1 cellular context compared by ENCODE assay signal in the genomic region with DNA sequence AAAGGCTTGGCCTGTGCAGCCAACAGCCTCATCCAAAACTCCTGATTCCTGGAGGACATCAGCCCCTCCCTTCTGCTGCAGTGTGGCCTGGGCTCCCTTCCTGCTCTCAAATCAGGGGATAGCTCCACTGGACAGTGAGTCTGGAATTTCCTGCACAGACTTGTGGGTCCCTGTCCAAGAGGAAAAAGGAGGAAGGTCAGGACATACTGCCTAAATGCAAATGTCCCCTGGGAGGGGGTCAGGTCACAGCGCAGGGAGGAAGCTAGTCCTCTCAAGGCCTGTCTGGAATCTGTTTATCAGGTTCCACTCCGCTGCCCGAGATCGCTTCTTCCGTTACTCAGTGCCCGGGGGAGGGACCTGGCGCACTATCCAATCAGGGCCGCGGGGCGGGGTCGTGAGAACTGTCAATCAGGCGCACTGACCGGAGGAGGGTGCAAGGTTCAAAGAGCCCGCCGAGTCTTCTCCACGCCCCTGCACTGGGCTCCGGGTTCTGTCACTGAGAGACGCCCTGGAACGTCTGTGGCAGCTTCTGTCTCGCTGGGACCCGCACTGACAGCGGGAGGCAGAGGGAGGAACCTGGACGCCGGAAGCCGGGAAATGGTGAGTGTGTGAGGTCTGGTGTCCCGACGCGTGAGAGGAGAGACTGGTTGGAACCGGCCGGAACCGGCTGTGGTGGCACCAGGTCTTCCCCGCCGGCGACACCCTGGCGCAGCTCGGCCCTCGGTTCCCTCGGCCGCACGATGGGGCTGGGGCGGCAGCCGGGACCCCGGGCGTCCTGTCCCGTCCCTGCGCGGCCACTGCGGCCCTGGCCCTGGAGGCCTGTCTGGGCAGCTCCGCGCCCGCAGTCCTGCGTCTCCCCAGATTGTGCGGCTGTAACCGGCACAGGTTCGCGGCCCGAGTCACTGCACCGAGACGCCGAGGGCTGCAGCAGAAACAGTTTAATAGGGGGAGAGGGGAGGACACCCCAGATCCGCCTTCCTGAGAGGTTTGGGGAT.
TF ChIP-seq lines count a peak whose summit lies in the region.

A gene (plus strand): TSS at position 404 of the 995 bp plus-strand sequence. CDS start 194 bp downstream, at position 598.

TF ChIP-seq in K562, 482 proteins besides CTCF, POLR2A, EP300 and RAD21 (continued from another document and continues in another):
- TF ChIP-seq, protein P1, sequence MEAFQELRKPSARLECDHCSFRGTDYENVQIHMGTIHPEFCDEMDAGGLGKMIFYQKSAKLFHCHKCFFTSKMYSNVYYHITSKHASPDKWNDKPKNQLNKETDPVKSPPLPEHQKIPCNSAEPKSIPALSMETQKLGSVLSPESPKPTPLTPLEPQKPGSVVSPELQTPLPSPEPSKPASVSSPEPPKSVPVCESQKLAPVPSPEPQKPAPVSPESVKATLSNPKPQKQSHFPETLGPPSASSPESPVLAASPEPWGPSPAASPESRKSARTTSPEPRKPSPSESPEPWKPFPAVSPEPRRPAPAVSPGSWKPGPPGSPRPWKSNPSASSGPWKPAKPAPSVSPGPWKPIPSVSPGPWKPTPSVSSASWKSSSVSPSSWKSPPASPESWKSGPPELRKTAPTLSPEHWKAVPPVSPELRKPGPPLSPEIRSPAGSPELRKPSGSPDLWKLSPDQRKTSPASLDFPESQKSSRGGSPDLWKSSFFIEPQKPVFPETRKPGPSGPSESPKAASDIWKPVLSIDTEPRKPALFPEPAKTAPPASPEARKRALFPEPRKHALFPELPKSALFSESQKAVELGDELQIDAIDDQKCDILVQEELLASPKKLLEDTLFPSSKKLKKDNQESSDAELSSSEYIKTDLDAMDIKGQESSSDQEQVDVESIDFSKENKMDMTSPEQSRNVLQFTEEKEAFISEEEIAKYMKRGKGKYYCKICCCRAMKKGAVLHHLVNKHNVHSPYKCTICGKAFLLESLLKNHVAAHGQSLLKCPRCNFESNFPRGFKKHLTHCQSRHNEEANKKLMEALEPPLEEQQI (IDR thresholded peaks at IDR 0.05) = 0 out of 2 replicates have a peak, but pooled peaks have one; percentile 49
- TF ChIP-seq, protein P2, sequence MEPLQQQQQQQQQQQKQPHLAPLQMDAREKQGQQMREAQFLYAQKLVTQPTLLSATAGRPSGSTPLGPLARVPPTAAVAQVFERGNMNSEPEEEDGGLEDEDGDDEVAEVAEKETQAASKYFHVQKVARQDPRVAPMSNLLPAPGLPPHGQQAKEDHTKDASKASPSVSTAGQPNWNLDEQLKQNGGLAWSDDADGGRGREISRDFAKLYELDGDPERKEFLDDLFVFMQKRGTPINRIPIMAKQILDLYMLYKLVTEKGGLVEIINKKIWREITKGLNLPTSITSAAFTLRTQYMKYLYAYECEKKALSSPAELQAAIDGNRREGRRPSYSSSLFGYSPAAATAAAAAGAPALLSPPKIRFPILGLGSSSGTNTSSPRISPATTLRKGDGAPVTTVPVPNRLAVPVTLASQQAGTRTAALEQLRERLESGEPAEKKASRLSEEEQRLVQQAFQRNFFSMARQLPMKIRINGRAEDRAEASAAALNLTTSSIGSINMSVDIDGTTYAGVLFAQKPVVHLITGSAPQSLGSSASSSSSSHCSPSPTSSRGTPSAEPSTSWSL (CRISPR knock-in tag; IDR thresholded peaks at IDR 0.05; ENCODE audit: borderline replicate concordance) = no peak
- TF ChIP-seq ZNF785 (CRISPR knock-in tag; IDR thresholded peaks at IDR 0.05) (no peak), ZNF347 (CRISPR knock-in tag; IDR thresholded peaks at IDR 0.05; ENCODE audit: low read depth) (no peak), ZFPM2 (CRISPR knock-in tag; IDR thresholded peaks at IDR 0.05) (no peak), DPF2 (IDR thresholded peaks at IDR 0.05) (no peak; the same call in none of the 2 replicates), PTBP1 (IDR thresholded peaks at IDR 0.05; ENCODE audit: low read depth, low read length) (no peak), NR1H2 (CRISPR knock-in tag; IDR thresholded peaks at IDR 0.05) (no peak), RBM34 (IDR thresholded peaks at IDR 0.05; ENCODE audit: borderline replicate concordance, insufficient read depth, low read length) (no peak), BCL6 (CRISPR knock-in tag; IDR thresholded peaks at IDR 0.05) (no peak), SAP30 (IDR thresholded peaks at IDR 0.05; ENCODE audit: borderline replicate concordance, insufficient read depth, low read depth, low read length, poor library complexity, severe bottlenecking) (peak; percentile 92), STAT5B (CRISPR knock-in tag; IDR thresholded peaks at IDR 0.05) (no peak), ATF7 (IDR thresholded peaks at IDR 0.05) (peak; percentile 69), KDM1A (IDR thresholded peaks at IDR 0.05) (no peak), PRMT5 (CRISPR knock-in tag; IDR thresholded peaks at IDR 0.05) (no peak), HEY1 (CRISPR knock-in tag; IDR thresholded peaks at IDR 0.05; ENCODE audit: borderline replicate concordance) (no peak), HDAC6 (IDR thresholded peaks at IDR 0.05; ENCODE audit: low read depth, low read length) (no peak), L3MBTL2 (IDR thresholded peaks at IDR 0.05) (peak; percentile 89), SRSF1 (IDR thresholded peaks at IDR 0.05; ENCODE audit: low read depth, low read length) (no peak), CEBPB (tag; IDR thresholded peaks at IDR 0.05) (no peak), BMI1 (IDR thresholded peaks at IDR 0.05; ENCODE audit: low read length) (no peak), KAT8 (IDR thresholded peaks at IDR 0.05; ENCODE audit: low read depth) (no peak), NFATC3 (IDR thresholded peaks at IDR 0.05) (no peak), CAMTA2 (CRISPR knock-in tag; conservative IDR thresholded peaks at IDR 0.05) (no peak), SMARCE1 (IDR thresholded peaks at IDR 0.05) (peak; percentile 46; the same call in 1 of the 2 replicates), KDM4B (IDR thresholded peaks at IDR 0.05; ENCODE audit: borderline replicate concordance in 2 of 2, low read depth in 1 of 2) (peak in 1 of 2 experiments; percentile 47; a peak in 1 of 4 replicates), HNRNPLL (IDR thresholded peaks at IDR 0.05; ENCODE audit: low read depth, low read length, poor library complexity, severe bottlenecking) (peak; percentile 42), SRSF3 (IDR thresholded peaks at IDR 0.05; ENCODE audit: insufficient read depth, low read length) (no peak), TCF7 (IDR thresholded peaks at IDR 0.05; ENCODE audit: borderline replicate concordance) (peak; percentile 99), TEAD1 (CRISPR knock-in tag; IDR thresholded peaks at IDR 0.05) (peak in 1 of 2 experiments; percentile 15; a peak in 1 of 4 replicates), ZNF274 (IDR thresholded peaks at IDR 0.05; ENCODE audit: borderline replicate concordance, low read depth, low read length) (no peak), KAT7 (CRISPR knock-in tag; IDR thresholded peaks at IDR 0.05; ENCODE audit: borderline replicate concordance) (no peak; the same call in 1 of the 2 replicates), STAG1 (CRISPR knock-in tag; IDR thresholded peaks at IDR 0.05; ENCODE audit: borderline replicate concordance) (no peak), ZNF24 (IDR thresholded peaks at IDR 0.05) (no peak), YY1 (IDR thresholded peaks at IDR 0.05; ENCODE audit: borderline replicate concordance in 1 of 3, control insufficient read depth in 1 of 3, extremely low read depth in 1 of 3, insufficient read depth in 3 of 3, insufficient read length in 1 of 3, insufficient replicate concordance in 2 of 3, low read depth in 1 of 3, low read length in 2 of 3) (peak in 1 of 3 experiments; percentile 21)
- TF ChIP-seq, protein P3, sequence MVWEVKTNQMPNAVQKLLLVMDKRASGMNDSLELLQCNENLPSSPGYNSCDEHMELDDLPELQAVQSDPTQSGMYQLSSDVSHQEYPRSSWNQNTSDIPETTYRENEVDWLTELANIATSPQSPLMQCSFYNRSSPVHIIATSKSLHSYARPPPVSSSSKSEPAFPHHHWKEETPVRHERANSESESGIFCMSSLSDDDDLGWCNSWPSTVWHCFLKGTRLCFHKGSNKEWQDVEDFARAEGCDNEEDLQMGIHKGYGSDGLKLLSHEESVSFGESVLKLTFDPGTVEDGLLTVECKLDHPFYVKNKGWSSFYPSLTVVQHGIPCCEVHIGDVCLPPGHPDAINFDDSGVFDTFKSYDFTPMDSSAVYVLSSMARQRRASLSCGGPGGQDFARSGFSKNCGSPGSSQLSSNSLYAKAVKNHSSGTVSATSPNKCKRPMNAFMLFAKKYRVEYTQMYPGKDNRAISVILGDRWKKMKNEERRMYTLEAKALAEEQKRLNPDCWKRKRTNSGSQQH (CRISPR knock-in tag; IDR thresholded peaks at IDR 0.05) = peak; percentile 72; the same call in 1 of the 2 replicates
- TF ChIP-seq, protein P4, sequence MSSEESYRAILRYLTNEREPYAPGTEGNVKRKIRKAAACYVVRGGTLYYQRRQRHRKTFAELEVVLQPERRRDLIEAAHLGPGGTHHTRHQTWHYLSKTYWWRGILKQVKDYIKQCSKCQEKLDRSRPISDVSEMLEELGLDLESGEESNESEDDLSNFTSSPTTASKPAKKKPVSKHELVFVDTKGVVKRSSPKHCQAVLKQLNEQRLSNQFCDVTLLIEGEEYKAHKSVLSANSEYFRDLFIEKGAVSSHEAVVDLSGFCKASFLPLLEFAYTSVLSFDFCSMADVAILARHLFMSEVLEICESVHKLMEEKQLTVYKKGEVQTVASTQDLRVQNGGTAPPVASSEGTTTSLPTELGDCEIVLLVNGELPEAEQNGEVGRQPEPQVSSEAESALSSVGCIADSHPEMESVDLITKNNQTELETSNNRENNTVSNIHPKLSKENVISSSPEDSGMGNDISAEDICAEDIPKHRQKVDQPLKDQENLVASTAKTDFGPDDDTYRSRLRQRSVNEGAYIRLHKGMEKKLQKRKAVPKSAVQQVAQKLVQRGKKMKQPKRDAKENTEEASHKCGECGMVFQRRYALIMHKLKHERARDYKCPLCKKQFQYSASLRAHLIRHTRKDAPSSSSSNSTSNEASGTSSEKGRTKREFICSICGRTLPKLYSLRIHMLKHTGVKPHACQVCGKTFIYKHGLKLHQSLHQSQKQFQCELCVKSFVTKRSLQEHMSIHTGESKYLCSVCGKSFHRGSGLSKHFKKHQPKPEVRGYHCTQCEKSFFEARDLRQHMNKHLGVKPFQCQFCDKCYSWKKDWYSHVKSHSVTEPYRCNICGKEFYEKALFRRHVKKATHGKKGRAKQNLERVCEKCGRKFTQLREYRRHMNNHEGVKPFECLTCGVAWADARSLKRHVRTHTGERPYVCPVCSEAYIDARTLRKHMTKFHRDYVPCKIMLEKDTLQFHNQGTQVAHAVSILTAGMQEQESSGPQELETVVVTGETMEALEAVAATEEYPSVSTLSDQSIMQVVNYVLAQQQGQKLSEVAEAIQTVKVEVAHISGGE (CRISPR knock-in tag; IDR thresholded peaks at IDR 0.05) = peak in 2 of 3 experiments; percentile 64 to 89; a peak in 4 of 6 replicates
- TF ChIP-seq, protein P5, sequence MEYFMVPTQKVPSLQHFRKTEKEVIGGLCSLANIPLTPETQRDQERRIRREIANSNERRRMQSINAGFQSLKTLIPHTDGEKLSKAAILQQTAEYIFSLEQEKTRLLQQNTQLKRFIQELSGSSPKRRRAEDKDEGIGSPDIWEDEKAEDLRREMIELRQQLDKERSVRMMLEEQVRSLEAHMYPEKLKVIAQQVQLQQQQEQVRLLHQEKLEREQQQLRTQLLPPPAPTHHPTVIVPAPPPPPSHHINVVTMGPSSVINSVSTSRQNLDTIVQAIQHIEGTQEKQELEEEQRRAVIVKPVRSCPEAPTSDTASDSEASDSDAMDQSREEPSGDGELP (CRISPR knock-in tag; IDR thresholded peaks at IDR 0.05; ENCODE audit: borderline replicate concordance) = peak; percentile 77
- TF ChIP-seq, protein P6, sequence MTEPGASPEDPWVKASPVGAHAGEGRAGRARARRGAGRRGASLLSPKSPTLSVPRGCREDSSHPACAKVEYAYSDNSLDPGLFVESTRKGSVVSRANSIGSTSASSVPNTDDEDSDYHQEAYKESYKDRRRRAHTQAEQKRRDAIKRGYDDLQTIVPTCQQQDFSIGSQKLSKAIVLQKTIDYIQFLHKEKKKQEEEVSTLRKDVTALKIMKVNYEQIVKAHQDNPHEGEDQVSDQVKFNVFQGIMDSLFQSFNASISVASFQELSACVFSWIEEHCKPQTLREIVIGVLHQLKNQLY (CRISPR knock-in tag; conservative IDR thresholded peaks at IDR 0.05) = no peak; a peak in 1 of 4 replicates
- TF ChIP-seq, protein P7, sequence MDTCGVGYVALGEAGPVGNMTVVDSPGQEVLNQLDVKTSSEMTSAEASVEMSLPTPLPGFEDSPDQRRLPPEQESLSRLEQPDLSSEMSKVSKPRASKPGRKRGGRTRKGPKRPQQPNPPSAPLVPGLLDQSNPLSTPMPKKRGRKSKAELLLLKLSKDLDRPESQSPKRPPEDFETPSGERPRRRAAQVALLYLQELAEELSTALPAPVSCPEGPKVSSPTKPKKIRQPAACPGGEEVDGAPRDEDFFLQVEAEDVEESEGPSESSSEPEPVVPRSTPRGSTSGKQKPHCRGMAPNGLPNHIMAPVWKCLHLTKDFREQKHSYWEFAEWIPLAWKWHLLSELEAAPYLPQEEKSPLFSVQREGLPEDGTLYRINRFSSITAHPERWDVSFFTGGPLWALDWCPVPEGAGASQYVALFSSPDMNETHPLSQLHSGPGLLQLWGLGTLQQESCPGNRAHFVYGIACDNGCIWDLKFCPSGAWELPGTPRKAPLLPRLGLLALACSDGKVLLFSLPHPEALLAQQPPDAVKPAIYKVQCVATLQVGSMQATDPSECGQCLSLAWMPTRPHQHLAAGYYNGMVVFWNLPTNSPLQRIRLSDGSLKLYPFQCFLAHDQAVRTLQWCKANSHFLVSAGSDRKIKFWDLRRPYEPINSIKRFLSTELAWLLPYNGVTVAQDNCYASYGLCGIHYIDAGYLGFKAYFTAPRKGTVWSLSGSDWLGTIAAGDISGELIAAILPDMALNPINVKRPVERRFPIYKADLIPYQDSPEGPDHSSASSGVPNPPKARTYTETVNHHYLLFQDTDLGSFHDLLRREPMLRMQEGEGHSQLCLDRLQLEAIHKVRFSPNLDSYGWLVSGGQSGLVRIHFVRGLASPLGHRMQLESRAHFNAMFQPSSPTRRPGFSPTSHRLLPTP (IDR thresholded peaks at IDR 0.05; ENCODE audit: borderline replicate concordance, extremely low read depth, insufficient read length) = no peak
- TF ChIP-seq, protein P8, sequence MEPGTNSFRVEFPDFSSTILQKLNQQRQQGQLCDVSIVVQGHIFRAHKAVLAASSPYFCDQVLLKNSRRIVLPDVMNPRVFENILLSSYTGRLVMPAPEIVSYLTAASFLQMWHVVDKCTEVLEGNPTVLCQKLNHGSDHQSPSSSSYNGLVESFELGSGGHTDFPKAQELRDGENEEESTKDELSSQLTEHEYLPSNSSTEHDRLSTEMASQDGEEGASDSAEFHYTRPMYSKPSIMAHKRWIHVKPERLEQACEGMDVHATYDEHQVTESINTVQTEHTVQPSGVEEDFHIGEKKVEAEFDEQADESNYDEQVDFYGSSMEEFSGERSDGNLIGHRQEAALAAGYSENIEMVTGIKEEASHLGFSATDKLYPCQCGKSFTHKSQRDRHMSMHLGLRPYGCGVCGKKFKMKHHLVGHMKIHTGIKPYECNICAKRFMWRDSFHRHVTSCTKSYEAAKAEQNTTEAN (CRISPR knock-in tag; IDR thresholded peaks at IDR 0.05) = no peak
